Comparison of ENCODE assay signal across 25 cellular contexts in the genomic region with DNA sequence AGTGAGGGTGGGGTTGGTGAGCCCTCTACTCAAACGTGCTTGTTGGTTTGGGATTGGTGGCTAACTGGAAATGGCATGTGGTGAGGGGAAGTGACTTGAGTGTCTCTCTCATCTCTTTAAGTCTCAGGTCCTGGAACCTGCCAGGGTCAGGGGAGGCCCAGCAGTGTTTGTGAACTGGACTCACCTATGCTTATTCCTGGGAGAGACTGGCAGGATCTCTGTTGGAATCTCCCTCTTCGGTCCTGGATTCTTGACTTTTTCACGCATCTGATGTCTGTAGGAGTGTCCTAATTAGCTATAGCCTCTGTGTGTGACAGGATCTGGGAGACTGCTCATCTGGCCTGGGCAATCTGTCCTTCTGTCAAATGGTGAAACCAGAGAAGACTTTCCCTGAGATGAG.
"Had no signal": no experiment of that assay in that cellular context is flagged by ENCODE, and none has a peak within 500 bp of the region (broad histone marks: within the 10 kb centered on the region; RNA-seq: fewer than 3 reads in every experiment).

No MANE protein-coding gene starts in this region.

- DNase-seq: colonic mucosa; cortex of kidney; effector CD8-positive, alpha-beta T cell; effector memory CD8-positive, alpha-beta T cell; endodermal cell; erythroblast; esophagus squamous epithelium; foreskin fibroblast; foreskin melanocyte; gastrocnemius medialis; glutamatergic neuron; head of caudate nucleus; hypothalamus; immature natural killer cell; left cardiac atrium; left lung; left ventricle myocardium superior; lower lobe of right lung; mesenchymal stem cell; mucosa of descending colon had no signal

- H3K36me3 ChIP-seq: colonic mucosa, esophagus squamous epithelium, gastrocnemius medialis, left lung, lower lobe of right lung had no signal

- H3K27ac Mint-ChIP-seq: dendritic cell treated with granulocyte-macrophage colony-stimulating factor and Interleukin-4, amounts not matched to agents 40 ng/mL and 50 ng/mL, for 4 days; effector memory CD8-positive, alpha-beta T cell; endodermal cell; immature natural killer cell; mesothelial cell of epicardium had no signal

- FAIRE-seq: endometrium, keratinocyte had no signal

- H3K27me3 ChIP-seq: esophagus squamous epithelium, gastrocnemius medialis, hepatocyte, left lung had no signal

- H3K4me3 ChIP-seq: colonic mucosa, esophagus squamous epithelium, gastrocnemius medialis, hepatocyte, left lung, lower lobe of right lung, mucosa of descending colon had no signal

- H3K4me3 Mint-ChIP-seq: dendritic cell treated with granulocyte-macrophage colony-stimulating factor and Interleukin-4, amounts not matched to agents 40 ng/mL and 50 ng/mL, for 4 days; effector memory CD8-positive, alpha-beta T cell; endodermal cell; immature natural killer cell; mesothelial cell of epicardium had no signal

- H3K4me1 Mint-ChIP-seq: endodermal cell, immature natural killer cell had no signal

- H3K9me3 Mint-ChIP-seq: dendritic cell treated with granulocyte-macrophage colony-stimulating factor and Interleukin-4, amounts not matched to agents 40 ng/mL and 50 ng/mL, for 4 days; effector memory CD8-positive, alpha-beta T cell; immature natural killer cell had no signal

- H3K27me3 Mint-ChIP-seq: effector memory CD8-positive, alpha-beta T cell had no signal

- H3K36me3 Mint-ChIP-seq: immature natural killer cell, mesothelial cell of epicardium had no signal
